In the genomic region with DNA sequence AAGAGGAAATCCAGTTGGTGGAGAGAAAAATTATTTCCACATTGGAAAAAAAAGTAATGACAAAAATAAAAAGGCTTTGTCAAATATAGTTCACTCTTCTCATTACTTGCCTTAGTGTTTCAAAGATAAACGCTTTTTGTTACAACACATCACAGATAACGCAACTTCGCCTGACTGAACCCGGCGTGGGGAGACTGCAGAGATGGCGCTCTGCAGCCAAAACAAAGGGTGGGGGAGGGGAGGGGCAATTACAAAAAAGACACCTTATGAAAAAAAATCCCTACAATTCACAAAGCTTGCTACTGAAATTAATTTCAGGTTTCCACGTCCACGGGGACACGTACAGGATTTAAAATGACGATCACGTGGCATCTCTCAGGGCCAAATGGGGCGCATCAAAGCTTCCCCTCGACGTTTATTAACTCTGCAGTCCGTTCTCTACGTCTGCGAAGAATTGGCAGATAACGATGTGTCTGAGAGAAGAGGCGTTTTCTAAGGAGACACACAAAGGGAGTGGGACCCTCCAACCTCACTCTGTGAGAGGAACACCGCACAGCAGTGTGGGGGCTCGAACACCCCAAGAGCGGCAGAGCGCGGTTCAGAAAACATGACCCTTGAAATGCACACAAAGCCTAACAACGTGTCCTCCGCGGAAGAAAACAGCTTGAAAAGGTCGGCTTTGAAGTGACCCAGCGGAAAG, we compare ENCODE assay signal across 8 cellular contexts. TPM values are rescaled to one million over a fixed set of nuclear protein-coding genes. Genes with fewer than 3 reads are reported as not detected.
DNase-seq lines count a peak whose midpoint lies in the region; ATAC-seq, FAIRE-seq and TF ChIP-seq lines count a peak whose summit lies in the region.

No MANE protein-coding gene starts in this region.

- no peak overlapping the region for H2AFZ ChIP-seq in HepG2 (ENCODE audit: low read length)

- H3K4me3 ChIP-seq in HepG2 (replicated peaks in 1 of 3; ENCODE audit: insufficient read depth in 1 of 3, low read depth in 2 of 3, low read length in 3 of 3) (peak overlapping the region; percentile 79 to 100 (median 93)), thoracic aorta (peak overlapping the region; percentile 88)

- H3K4me2 ChIP-seq in HepG2 (ENCODE audit: low read depth, low read length): peak overlapping the region; percentile 84

- H3K36me3 ChIP-seq in HepG2 (replicated peaks in 1 of 2; ENCODE audit: control insufficient read depth in 1 of 2, insufficient read depth in 2 of 2, low read length in 2 of 2) (peaks cover 0 to 10% of the 10 kb centered on the region in 2 experiments; a peak in 2 of 5 replicates), thoracic aorta (no peaks in the 10 kb centered on the region)

- H3K27ac Mint-ChIP-seq in activated T-cell treated with anti-CD3 and anti-CD28 coated beads, Interleukin-2, amount 50 U/mL, for 24 hours: no peak overlapping the region

- CTCF ChIA-PET in HepG2 (lab: Yijun Ruan, JAX; ENCODE audit: low intra/inter-chr PET ratio, low total read pairs): interaction anchor here (1.1 kb wide), 1 partner anchor 73 kb away, joined by 3 read pairs; no protein-coding TSS in a partner anchor

- no TSS peak for BruUV-seq in HepG2 (replicated peaks; lab: Mats Ljungman, UMichigan)

- H3K36me3 Mint-ChIP-seq in activated T-cell treated with anti-CD3 and anti-CD28 coated beads, Interleukin-2, amount 50 U/mL, for 24 hours (ENCODE audit: low read depth): peaks cover 3% of the 10 kb centered on the region

- no peak; the same call in 2 of the 3 replicates for ATAC-seq in HepG2
- ATAC-seq in thoracic aorta (ENCODE audit: insufficient number of reproducible peaks, low FRiP score, low read depth): no peak
- no peak for ATAC-seq in HG02623 (IDR thresholded peaks at IDR 0.05; ENCODE audit: unreplicated experiment)

- H3K27me3 ChIP-seq in HepG2 (ENCODE audit: control insufficient read depth in 1 of 2, insufficient read depth in 2 of 2, low read length in 2 of 2) (no peaks in the 10 kb centered on the region; a peak in 1 of 5 replicates), thoracic aorta (replicated peaks; ENCODE audit: insufficient read depth) (no peaks in the 10 kb centered on the region)

- 51% methylated on average over 29 of the region's 29 CpGs for WGBS in HepG2 (ENCODE audit: low lambda C conversion rate)

- H3K27me3 Mint-ChIP-seq in activated T-cell treated with anti-CD3 and anti-CD28 coated beads, Interleukin-2, amount 50 U/mL, for 24 hours: peaks cover 75% of the 10 kb centered on the region

- intact Hi-C loops in HepG2 (cut with micrococcal nuclease; ENCODE audit: unreplicated experiment): loop anchor here (5.0 kb wide), 4 partner anchors 63 to 323 kb away; no protein-coding TSS in a partner anchor

- no peak for FAIRE-seq in HepG2 (lab: Jason Lieb, UNC)

- TF ChIP-seq RAD21 in HepG2 (CRISPR knock-in tag; IDR thresholded peaks at IDR 0.05): no peak

- in situ Hi-C loops in HepG2 (cut with HindIII; ENCODE audit: extremely low pct_ligation_motif_present, low pct_unique_long_range_greater_than_20kb): no loop called here

- POLR2A ChIA-PET in HepG2 (lab: Yijun Ruan, JAX): interaction anchor here (0.9 to 1.0 kb wide), 2 partner anchors 63 to 142 kb away, joined by 3 read pairs; no protein-coding TSS in a partner anchor

- no peak for TF ChIP-seq EP300 in HepG2 (IDR thresholded peaks at IDR 0.05; ENCODE audit: low read depth in 2 of 2, low read length in 2 of 2)
- no peak for TF ChIP-seq EP300 in HepG2 (CRISPR knock-in tag; IDR thresholded peaks at IDR 0.05; ENCODE audit: borderline replicate concordance)

- H3K9me3 ChIP-seq in HepG2 (ENCODE audit: low read length) (no peaks in the 10 kb centered on the region), thoracic aorta (no peaks in the 10 kb centered on the region)

- peaks cover 24% of the 10 kb centered on the region for H3K4me1 Mint-ChIP-seq in activated T-cell treated with anti-CD3 and anti-CD28 coated beads, Interleukin-2, amount 50 U/mL, for 24 hours (ENCODE audit: low read depth)

- TF ChIP-seq POLR2A in HepG2 (IDR thresholded peaks at IDR 0.05; ENCODE audit: insufficient read depth in 1 of 2, low read depth in 2 of 2, low read length in 2 of 2): no peak

- H3K9ac ChIP-seq in HepG2 (ENCODE audit: insufficient read depth, low read depth, low read length): peak overlapping the region; percentile 83

- H3K9me3 Mint-ChIP-seq in activated T-cell treated with anti-CD3 and anti-CD28 coated beads, Interleukin-2, amount 50 U/mL, for 24 hours: no peaks in the 10 kb centered on the region

- H3K4me1 ChIP-seq in HepG2 (ENCODE audit: insufficient read depth, low read length) (peaks cover 31% of the 10 kb centered on the region), thoracic aorta (ENCODE audit: control insufficient read depth in 1 of 2, low read depth in 2 of 2) (peaks cover 16 to 19% of the 10 kb centered on the region in 2 donors)

- H4K20me1 ChIP-seq in HepG2 (ENCODE audit: insufficient read depth, low read length): peaks cover 25% of the 10 kb centered on the region

- H3K79me2 ChIP-seq in HepG2 (ENCODE audit: insufficient read depth, low read length): peaks cover 32% of the 10 kb centered on the region

- TF ChIP-seq CTCF in HepG2 (CRISPR knock-in tag; IDR thresholded peaks at IDR 0.05): no peak
- TF ChIP-seq CTCF in thoracic aorta (IDR thresholded peaks at IDR 0.05): no peak

- H3K27ac ChIP-seq in angular gyrus (ENCODE audit: low read depth, low read length) (peak overlapping the region; percentile 62), HepG2 (ENCODE audit: extremely low read length, insufficient read depth, low read length) (peak overlapping the region; percentile 63), thoracic aorta (peak overlapping the region in 1 of 2 donors; percentile 41)

- H3K4me3 Mint-ChIP-seq in activated T-cell treated with anti-CD3 and anti-CD28 coated beads, Interleukin-2, amount 50 U/mL, for 24 hours: peak overlapping the region; percentile 83

- no peak for DNase-seq in activated T-cell treated with anti-CD3 and anti-CD28 coated beads, Interleukin-2, amount 50 U/mL, for 24 hours
- DNase-seq in activated T-cell treated with anti-CD3 and anti-CD28 coated beads for 4 hours: no peak
- DNase-seq in HepG2 (ENCODE audit: low spot score): no peak
- no peak for DNase-seq in thoracic aorta (ENCODE audit: low spot score)
- no peak for DNase-seq in cortex of kidney (lab: John Stamatoyannopoulos, UW)
- no peak for DNase-seq in NCI-H187 treated with DMSO at 0.1 percent for 48 hours (lab: John Stamatoyannopoulos, UW)

TF ChIP-seq in HepG2, 621 proteins besides CTCF, POLR2A, EP300 and RAD21 (continues in another document):
- TF ChIP-seq MTF2 (CRISPR knock-in tag; IDR thresholded peaks at IDR 0.05; ENCODE audit: borderline replicate concordance): no peak
- TF ChIP-seq, protein P1, sequence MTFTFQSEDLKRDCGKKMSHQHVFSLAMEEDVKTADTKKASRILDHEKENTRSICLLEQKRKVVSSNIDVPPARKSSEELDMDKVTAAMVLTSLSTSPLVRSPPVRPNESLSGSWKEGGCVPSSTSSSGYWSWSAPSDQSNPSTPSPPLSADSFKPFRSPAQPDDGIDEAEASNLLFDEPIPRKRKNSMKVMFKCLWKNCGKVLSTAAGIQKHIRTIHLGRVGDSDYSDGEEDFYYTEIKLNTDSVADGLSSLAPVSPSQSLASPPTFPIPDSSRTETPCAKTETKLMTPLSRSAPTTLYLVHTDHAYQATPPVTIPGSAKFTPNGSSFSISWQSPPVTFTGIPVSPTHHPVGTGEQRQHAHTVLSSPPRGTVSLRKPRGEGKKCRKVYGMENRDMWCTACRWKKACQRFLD (CRISPR knock-in tag; IDR thresholded peaks at IDR 0.05; ENCODE audit: borderline replicate concordance): no peak
- no peak for TF ChIP-seq RELA (CRISPR knock-in tag; IDR thresholded peaks at IDR 0.05)
- TF ChIP-seq ZNF468 (CRISPR knock-in tag; IDR thresholded peaks at IDR 0.05): no peak
- TF ChIP-seq, protein P2, sequence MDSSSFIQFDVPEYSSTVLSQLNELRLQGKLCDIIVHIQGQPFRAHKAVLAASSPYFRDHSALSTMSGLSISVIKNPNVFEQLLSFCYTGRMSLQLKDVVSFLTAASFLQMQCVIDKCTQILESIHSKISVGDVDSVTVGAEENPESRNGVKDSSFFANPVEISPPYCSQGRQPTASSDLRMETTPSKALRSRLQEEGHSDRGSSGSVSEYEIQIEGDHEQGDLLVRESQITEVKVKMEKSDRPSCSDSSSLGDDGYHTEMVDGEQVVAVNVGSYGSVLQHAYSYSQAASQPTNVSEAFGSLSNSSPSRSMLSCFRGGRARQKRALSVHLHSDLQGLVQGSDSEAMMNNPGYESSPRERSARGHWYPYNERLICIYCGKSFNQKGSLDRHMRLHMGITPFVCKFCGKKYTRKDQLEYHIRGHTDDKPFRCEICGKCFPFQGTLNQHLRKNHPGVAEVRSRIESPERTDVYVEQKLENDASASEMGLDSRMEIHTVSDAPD (CRISPR knock-in tag; IDR thresholded peaks at IDR 0.05): 0 out of 2 replicates have a peak, but pooled peaks have one; percentile 24

RNA-seq across cellular contexts. Expression of gene AFDN, which starts 1.5 kb away (rescaled TPM):
- 97.8 and 136 TPM in 2 replicates for total RNA-seq in HepG2 (2016; rRNA removed; fragmentation: Illumina TruSeq; extraction: Trizol)
- total RNA-seq in HepG2 (2016; cell fraction: cytosol; rRNA removed; fragmentation: Illumina TruSeq; extraction: Trizol; ENCODE audit: low read depth): 82.1 and 86.5 TPM in 2 replicates
- total RNA-seq in HepG2 (2016; cell fraction: insoluble cytoplasmic fraction; rRNA removed; fragmentation: Illumina TruSeq; extraction: Trizol): 90.9 and 138 TPM in 2 replicates
- 67.9 and 80.5 TPM in 2 replicates for total RNA-seq in HepG2 (2016; cell fraction: membrane; rRNA removed; fragmentation: Illumina TruSeq; extraction: Trizol)
- total RNA-seq in HepG2 (2016; cell fraction: nucleus; rRNA removed; fragmentation: Illumina TruSeq; extraction: Trizol): 248 and 270 TPM in 2 replicates
- polyA plus RNA-seq in HepG2 (2011; rRNA removed): 151 and 156 TPM in 2 replicates
- 52.5 and 65.6 TPM in 2 replicates for polyA plus RNA-seq in HepG2 (2011; cell fraction: cytosol; rRNA removed)
- polyA plus RNA-seq in HepG2 (2011; cell fraction: nucleus; rRNA removed): 488 and 509 TPM in 2 replicates
- 141 and 152 TPM in 2 replicates for polyA plus RNA-seq in HepG2 (2012)
- 1.8 and 2.1 TPM in 2 replicates for polyA plus RNA-seq in HepG2 (2016; cell fraction: cytosol; fragmentation: Illumina TruSeq; extraction: Trizol; ENCODE audit: low read depth)
- 62.7 and 70.2 TPM in 2 replicates for polyA plus RNA-seq in HepG2 (2016; cell fraction: insoluble cytoplasmic fraction; fragmentation: Illumina TruSeq; extraction: Trizol; ENCODE audit: low read depth)
- polyA plus RNA-seq in HepG2 (2016; cell fraction: membrane; fragmentation: Illumina TruSeq; extraction: Trizol; ENCODE audit: low read depth): 7.1 and 7.2 TPM in 2 replicates
- 361 and 384 TPM in 2 replicates for polyA plus RNA-seq in HepG2 (2016; cell fraction: nucleus; fragmentation: Illumina TruSeq; extraction: Trizol; ENCODE audit: insufficient read depth, low read depth)
- 24.6 and 223 TPM in 2 replicates for polyA minus RNA-seq in HepG2 (2011; rRNA and poly(A)+ RNA removed; ENCODE audit: low replicate concordance)
- 115 and 134 TPM in 2 replicates for polyA minus RNA-seq in HepG2 (2011; cell fraction: cytosol; rRNA and poly(A)+ RNA removed)
- 847 and 897 TPM in 2 replicates for polyA minus RNA-seq in HepG2 (2011; cell fraction: nucleus; rRNA and poly(A)+ RNA removed)
- 10 to 100 TPM; 70.5 to 79.5 TPM for total RNA-seq in thoracic aorta
